7 cellular contexts compared by ENCODE assay signal in the genomic region with DNA sequence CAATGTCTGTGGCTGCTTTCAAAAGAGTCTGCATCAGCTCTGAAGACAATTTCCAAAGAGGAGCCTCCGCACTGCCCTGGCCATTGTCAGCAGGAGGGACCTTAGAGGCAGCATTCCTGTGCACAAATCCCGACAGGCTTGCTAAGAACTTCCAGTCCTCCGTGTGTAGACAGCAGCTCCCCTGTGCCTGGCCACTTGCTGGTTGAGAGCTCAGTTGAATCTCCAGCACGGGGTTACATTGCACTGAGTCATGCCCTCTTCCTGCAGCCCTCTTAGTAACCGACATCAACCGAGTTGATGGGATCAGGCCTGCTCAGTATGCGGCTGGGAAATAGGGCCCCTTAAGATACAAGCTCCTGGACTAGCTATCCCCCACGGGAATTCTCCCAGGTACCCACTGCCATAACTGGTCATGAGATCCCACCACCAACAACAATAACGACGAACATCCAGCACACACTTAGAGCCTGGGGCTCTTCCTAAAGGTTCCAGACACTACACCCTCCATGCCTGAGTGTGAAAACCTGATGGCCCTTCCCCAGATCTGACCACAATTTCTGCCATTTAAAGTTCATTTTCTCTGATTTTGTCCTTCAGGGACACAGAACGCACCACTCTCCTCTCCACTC.
DNase-seq lines count a peak whose midpoint lies in the region; ATAC-seq and TF ChIP-seq lines count a peak whose summit lies in the region.

No MANE protein-coding gene starts in this region.

- H3K36me3 Mint-ChIP-seq in T-helper 1 cell treated with Interleukin-12 subunit alpha and Interleukin-12 subunit beta and Interleukin-4 antibody, amounts not matched to agents 30 μg/mL and 1 μg/mL, for 36 hours (ENCODE audit: low read depth): no peaks in the 10 kb centered on the region

- no peak for TF ChIP-seq CTCF in HFF-Myc (IDR thresholded peaks at IDR 0.05; ENCODE audit: low read depth, low read length, missing control alignments)
- TF ChIP-seq CTCF in fibroblast of mammary gland (conservative IDR thresholded peaks at IDR 0.05; ENCODE audit: control insufficient read depth, insufficient read depth, low read depth, low read length): no peak

- peak overlapping the region; percentile 5 for H3K27ac Mint-ChIP-seq in T-helper 1 cell treated with Interleukin-12 subunit alpha and Interleukin-12 subunit beta and Interleukin-4 antibody, amounts not matched to agents 30 μg/mL and 1 μg/mL, for 36 hours

- ATAC-seq in stimulated activated naive CD8-positive, alpha-beta T cell treated with anti-CD3 and anti-CD28 coated beads, Interleukin-15, Interleukin-2, amounts not matched to agents 100 U/mL and 50 U/mL, for 24 hours: peak; percentile 51

- H3K4me3 ChIP-seq in HFF-Myc (replicated peaks; ENCODE audit: low read depth, low read length) (peak overlapping the region; percentile 53), fibroblast of mammary gland (ENCODE audit: control insufficient read depth, low read depth, low read length) (peak overlapping the region; percentile 17)

- DNase-seq in HFF-Myc (ENCODE audit: extremely low read depth, low read depth) (peak; percentile 31), fibroblast of mammary gland (ENCODE audit: low read depth) (peak; percentile 74), COR-L47 (lab: John Stamatoyannopoulos, UW) (no peak), amygdala (lab: John Stamatoyannopoulos, UW) (no peak), NCI-H526 (lab: John Stamatoyannopoulos, UW) (no peak)
- DNase-seq in stimulated activated naive CD8-positive, alpha-beta T cell treated with anti-CD3 and anti-CD28 coated beads, Interleukin-15, Interleukin-2, amounts not matched to agents 100 U/mL and 50 U/mL, for 24 hours: no peak

- H3K4me1 Mint-ChIP-seq in T-helper 1 cell treated with Interleukin-12 subunit alpha and Interleukin-12 subunit beta and Interleukin-4 antibody, amounts not matched to agents 30 μg/mL and 1 μg/mL, for 36 hours (ENCODE audit: low read depth): peaks cover 14% of the 10 kb centered on the region

- peaks cover 22% of the 10 kb centered on the region for H3K27me3 Mint-ChIP-seq in T-helper 1 cell treated with Interleukin-12 subunit alpha and Interleukin-12 subunit beta and Interleukin-4 antibody, amounts not matched to agents 30 μg/mL and 1 μg/mL, for 36 hours (ENCODE audit: low read depth)

- no peaks in the 10 kb centered on the region for H3K9me3 Mint-ChIP-seq in T-helper 1 cell treated with Interleukin-12 subunit alpha and Interleukin-12 subunit beta and Interleukin-4 antibody, amounts not matched to agents 30 μg/mL and 1 μg/mL, for 36 hours

- peak overlapping the region; percentile 71 for H3K4me3 Mint-ChIP-seq in T-helper 1 cell treated with Interleukin-12 subunit alpha and Interleukin-12 subunit beta and Interleukin-4 antibody, amounts not matched to agents 30 μg/mL and 1 μg/mL, for 36 hours

Comparison
In these comparisons a context has a peak if more than half of its experiments do, and no peak if none do; other contexts are left out.
1. DNase-seq: peak in HFF-Myc (single experiment) and fibroblast of mammary gland (single experiment); none in stimulated activated naive CD8-positive, alpha-beta T cell treated with anti-CD3 and anti-CD28 coated beads, Interleukin-15, Interleukin-2, amounts not matched to agents 100 U/mL and 50 U/mL, for 24 hours (single experiment), COR-L47 (single experiment), amygdala (0 of 56) and NCI-H526 (0 of 2).